Comparison of ENCODE assay signal across 8 cellular contexts in the genomic region with DNA sequence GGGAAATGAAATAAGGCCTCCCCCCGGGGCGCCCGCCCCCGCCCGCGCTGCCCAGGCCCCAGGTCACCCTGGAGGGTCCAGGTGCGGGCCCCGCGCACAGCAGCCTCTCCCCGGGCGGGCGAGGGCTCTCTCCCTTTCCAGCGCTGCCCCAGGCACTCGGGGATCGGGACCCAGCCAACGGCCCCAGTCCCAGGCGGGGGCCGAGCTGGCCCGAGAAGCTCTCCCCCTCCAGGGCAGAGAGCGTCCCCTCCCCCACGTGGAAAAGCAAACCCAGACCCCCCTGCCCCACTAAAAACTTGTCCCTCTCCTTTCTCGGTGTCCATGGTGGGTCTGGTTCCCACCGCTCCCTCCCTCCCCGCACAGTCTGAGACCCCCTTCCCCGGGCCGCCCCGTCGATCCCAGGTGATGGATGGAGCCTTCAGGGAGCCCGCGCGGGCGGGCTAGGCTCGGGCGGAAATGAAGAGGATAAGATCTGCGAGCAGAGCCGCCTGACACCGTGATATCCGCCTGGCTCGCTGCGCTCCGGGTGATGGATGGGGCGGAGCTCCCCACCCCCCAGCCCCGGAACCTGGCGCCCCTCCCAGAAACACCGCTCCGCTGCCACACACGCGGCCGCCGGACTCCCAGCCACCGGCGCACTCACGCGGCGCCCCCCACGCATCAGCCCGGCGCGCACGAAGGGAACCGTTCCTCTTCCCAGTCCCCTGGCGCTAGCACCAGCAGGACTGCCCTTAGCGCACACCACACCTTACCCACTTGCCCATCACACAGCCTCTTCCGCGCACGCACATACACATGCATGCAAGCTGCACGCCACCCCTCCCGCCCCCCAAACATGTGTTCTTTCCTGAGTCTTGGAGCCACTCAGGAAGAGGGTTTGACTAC.
DNase-seq lines count a peak whose midpoint lies in the region; ATAC-seq and TF ChIP-seq lines count a peak whose summit lies in the region.

No MANE protein-coding gene starts in this region.

- peaks cover 61% of the 10 kb centered on the region for H3K27me3 ChIP-seq in mucosa of stomach (ENCODE audit: control insufficient read depth, insufficient read depth, low read length)

- peaks cover 9% of the 10 kb centered on the region for H3K27me3 Mint-ChIP-seq in dendritic cell treated with granulocyte-macrophage colony-stimulating factor and Interleukin-4, amounts not matched to agents 40 ng/mL and 50 ng/mL, for 4 days
- no peaks in the 10 kb centered on the region for H3K27me3 Mint-ChIP-seq in stimulated activated memory B cell treated with anti-CD40 and anti-IgM and Interleukin-4, amounts not matched to agents 10 μg/mL and 1 μg/mL and 100 μg/mL, for 72 hours

- peaks cover 54% of the 10 kb centered on the region for H3K4me1 Mint-ChIP-seq in dendritic cell treated with granulocyte-macrophage colony-stimulating factor and Interleukin-4, amounts not matched to agents 40 ng/mL and 50 ng/mL, for 4 days (ENCODE audit: low read depth)
- peaks cover 45% of the 10 kb centered on the region for H3K4me1 Mint-ChIP-seq in stimulated activated memory B cell treated with anti-CD40 and anti-IgM and Interleukin-4, amounts not matched to agents 10 μg/mL and 1 μg/mL and 100 μg/mL, for 72 hours

- peak overlapping the region; percentile 65 for H3K9ac ChIP-seq in mucosa of stomach (ENCODE audit: low read length)

- H3K4me3 ChIP-seq in AG09309 (ENCODE audit: control insufficient read depth, low read depth, low read length), result peak overlapping the region; percentile 29
- H3K4me3 ChIP-seq in mucosa of stomach (ENCODE audit: low read length), result peak overlapping the region; percentile 14

- no peaks in the 10 kb centered on the region for H3K9me3 ChIP-seq in mucosa of stomach (ENCODE audit: control insufficient read depth, low read length)

- ATAC-seq in stimulated activated memory B cell treated with anti-CD40 and anti-IgM and Interleukin-4, amounts not matched to agents 10 μg/mL and 1 μg/mL and 100 μg/mL, for 72 hours, result peak; percentile 70

- no peaks in the 10 kb centered on the region for H3K9me3 Mint-ChIP-seq in dendritic cell treated with granulocyte-macrophage colony-stimulating factor and Interleukin-4, amounts not matched to agents 40 ng/mL and 50 ng/mL, for 4 days
- H3K9me3 Mint-ChIP-seq in stimulated activated memory B cell treated with anti-CD40 and anti-IgM and Interleukin-4, amounts not matched to agents 10 μg/mL and 1 μg/mL and 100 μg/mL, for 72 hours, result no peaks in the 10 kb centered on the region

- peak overlapping the region; percentile 84 for H3K4me3 Mint-ChIP-seq in dendritic cell treated with granulocyte-macrophage colony-stimulating factor and Interleukin-4, amounts not matched to agents 40 ng/mL and 50 ng/mL, for 4 days
- peak overlapping the region; percentile 88 for H3K4me3 Mint-ChIP-seq in stimulated activated memory B cell treated with anti-CD40 and anti-IgM and Interleukin-4, amounts not matched to agents 10 μg/mL and 1 μg/mL and 100 μg/mL, for 72 hours

- H3K4me1 ChIP-seq in mucosa of stomach (ENCODE audit: control insufficient read depth, insufficient read depth, low read length), result peaks cover 13% of the 10 kb centered on the region

- DNase-seq in AG09309 (ENCODE audit: low read depth) (no peak), KG1 (lab: John Stamatoyannopoulos, UW) (peak; percentile 27), T1000 (lab: John Stamatoyannopoulos, UW) (no peak)
- DNase-seq in activated CD4-positive, alpha-beta T cell treated with anti-CD3 and anti-CD28 coated beads for 4 hours, result peak; percentile 64 to 77

- peaks cover 4% of the 10 kb centered on the region for H3K36me3 Mint-ChIP-seq in dendritic cell treated with granulocyte-macrophage colony-stimulating factor and Interleukin-4, amounts not matched to agents 40 ng/mL and 50 ng/mL, for 4 days (ENCODE audit: low read depth)
- no peaks in the 10 kb centered on the region for H3K36me3 Mint-ChIP-seq in stimulated activated memory B cell treated with anti-CD40 and anti-IgM and Interleukin-4, amounts not matched to agents 10 μg/mL and 1 μg/mL and 100 μg/mL, for 72 hours

- TF ChIP-seq CTCF in AG09309 (IDR thresholded peaks at IDR 0.05; ENCODE audit: control insufficient read depth, insufficient read depth, low read depth, low read length, missing control alignments), result no peak

- peak; percentile 55 for TF ChIP-seq POLR2A in GM19193 (IDR thresholded peaks at IDR 0.05; ENCODE audit: extremely low read depth, insufficient read depth, insufficient read length)

- H3K36me3 ChIP-seq in mucosa of stomach (ENCODE audit: control insufficient read depth, insufficient read depth, low read length), result no peaks in the 10 kb centered on the region

- peak overlapping the region; percentile 91 for H3K27ac Mint-ChIP-seq in dendritic cell treated with granulocyte-macrophage colony-stimulating factor and Interleukin-4, amounts not matched to agents 40 ng/mL and 50 ng/mL, for 4 days
- peak overlapping the region; percentile 87 for H3K27ac Mint-ChIP-seq in stimulated activated memory B cell treated with anti-CD40 and anti-IgM and Interleukin-4, amounts not matched to agents 10 μg/mL and 1 μg/mL and 100 μg/mL, for 72 hours

- intact Hi-C loops in dendritic cell treated with granulocyte-macrophage colony-stimulating factor and Interleukin-4, amounts not matched to agents 40 ng/mL and 50 ng/mL, for 4 days (cut with micrococcal nuclease), result loop anchor here (2.0 kb wide), 1 partner anchor 18 kb away; no protein-coding TSS in a partner anchor

Comparison
In these comparisons a context has a peak if more than half of its experiments do, and no peak if none do; other contexts are left out.
1. DNase-seq: peak in KG1 (single experiment) and activated CD4-positive, alpha-beta T cell treated with anti-CD3 and anti-CD28 coated beads for 4 hours (2 of 2); none in AG09309 (single experiment) and T1000 (single experiment).